15 cellular contexts compared by ENCODE assay signal in genomic region chr5:149651686-149652085, GRCh38.
DNase-seq lines count a peak whose midpoint lies in the region; ATAC-seq, FAIRE-seq and TF ChIP-seq lines count a peak whose summit lies in the region.
"Had no signal": no experiment of that assay in that cellular context is flagged by ENCODE, and none has a peak within 500 bp of the region (broad histone marks: within the 10 kb centered on the region; RNA-seq: fewer than 3 reads in every experiment).

No MANE protein-coding gene starts in this region.

- intact Hi-C loops in A673 (cut with micrococcal nuclease; ENCODE audit: unreplicated experiment): no loop called here
- intact Hi-C loops in K562 (cut with micrococcal nuclease): no loop called here

- TF ChIP-seq POLR2A in K562 (conservative IDR thresholded peaks at IDR 0.05): no peak
- TF ChIP-seq POLR2A in H54 (IDR thresholded peaks at IDR 0.05; ENCODE audit: low read depth, low read length): no peak

- H3K27me3 ChIP-seq in A673 (replicated peaks; ENCODE audit: insufficient read depth, low read depth, low read length, poor library complexity): no peaks in the 10 kb centered on the region
- H3K27me3 ChIP-seq in K562 (ENCODE audit: control insufficient read depth in 2 of 2, insufficient read depth in 2 of 2, low read length in 2 of 2): no peaks in the 10 kb centered on the region; a peak in 1 of 5 replicates
- H3K27me3 ChIP-seq: gastroesophageal sphincter had no signal

- FAIRE-seq in K562 (lab: Jason Lieb, UNC): no peak
- FAIRE-seq in H54 (lab: Jason Lieb, UNC): no peak
- FAIRE-seq: GM12891 had no signal

- no peak overlapping the region for H3K27ac ChIP-seq in A673 (ENCODE audit: low read depth, low read length, poor library complexity, severe bottlenecking)
- no peak overlapping the region for H3K27ac ChIP-seq in K562 (ENCODE audit: extremely low read depth, low read depth, low read length)
- H3K27ac ChIP-seq: C4-2B, gastroesophageal sphincter, KMS-11 had no signal

- ATAC-seq in K562: peak; percentile 15; the same call in 1 of the 3 replicates
- ATAC-seq in activated CD4-positive, CD25-positive, alpha-beta regulatory T cell treated with anti-CD3 and anti-CD28 coated beads, Interleukin-2, amount 50 U/mL, for 24 hours: no peak
- ATAC-seq in HG03135 (IDR thresholded peaks at IDR 0.05; ENCODE audit: unreplicated experiment): no peak
- ATAC-seq: gastroesophageal sphincter had no signal

- H3K4me3 ChIP-seq in A673 (ENCODE audit: low read depth, low read length, poor library complexity, severe bottlenecking): no peak overlapping the region
- H3K4me3 ChIP-seq in K562: no peak overlapping the region
- H3K4me3 ChIP-seq: gastroesophageal sphincter, lung had no signal

- H3K36me3 ChIP-seq in A673 (ENCODE audit: insufficient read depth, low read length, poor library complexity, severe bottlenecking) (no peaks in the 10 kb centered on the region), K562 (ENCODE audit: control insufficient read depth, insufficient read depth, low read length) (no peaks in the 10 kb centered on the region)
- H3K36me3 ChIP-seq: gastroesophageal sphincter had no signal

- POLR2A ChIA-PET in A673 (lab: Charles Lee; ENCODE audit: low non-redundant PET): no interaction called here
- POLR2A ChIA-PET in K562 (lab: Yijun Ruan, JAX): interaction anchor here (0.6 to 0.8 kb wide), 3 partner anchors 8 to 339 kb away, joined by 3 to 4 read pairs (median 4); no protein-coding TSS in a partner anchor

- CTCF ChIA-PET in A673 (lab: Charles Lee): no interaction called here
- CTCF ChIA-PET in K562 (lab: Yijun Ruan, JAX; ENCODE audit: low intra/inter-chr PET ratio): no interaction called here

- H3K4me1 ChIP-seq in A673 (ENCODE audit: insufficient read depth, low read length, poor library complexity, severe bottlenecking): peaks cover 2% of the 10 kb centered on the region
- H3K4me1 ChIP-seq in K562 (replicated peaks in 1 of 2; ENCODE audit: control insufficient read depth in 2 of 2, insufficient read depth in 2 of 2, low read length in 2 of 2): peaks cover 3 to 10% of the 10 kb centered on the region in 2 experiments; a peak in 3 of 5 replicates
- H3K4me1 ChIP-seq: gastroesophageal sphincter had no signal

- DNase-seq in DMS53 (lab: John Stamatoyannopoulos, UW) (peak; percentile 29), DMS53 treated with DMSO at 0.1 percent for 48 hours (lab: John Stamatoyannopoulos, UW; ENCODE audit: unreplicated experiment) (no peak), A673 (ENCODE audit: low spot score) (peak; percentile 41), NOMO-1 treated with DMSO at 0.1 percent for 48 hours (lab: John Stamatoyannopoulos, UW; ENCODE audit: unreplicated experiment) (peak; percentile 65), K562 (ENCODE audit: extremely low read depth in 1 of 4, low spot score in 3 of 4) (no peak), H54 (ENCODE audit: insufficient read length, low spot score) (no peak)
- DNase-seq: 8988T, NCI-H187 had no signal

- BruUV-seq in A673 (replicated peaks; lab: Mats Ljungman, UMichigan) (no TSS peak), K562 (replicated peaks; lab: Mats Ljungman, UMichigan) (no TSS peak)

- no peak overlapping the region for H3K4me2 ChIP-seq in K562 (ENCODE audit: insufficient read depth, low read length)
- H3K4me2 ChIP-seq: KMS-11 had no signal

- H3K9ac ChIP-seq in K562 (ENCODE audit: insufficient read depth in 1 of 2, low read depth in 2 of 2, low read length in 2 of 2): no peak overlapping the region
- H3K9ac ChIP-seq: KMS-11 had no signal

- no peaks in the 10 kb centered on the region for H3K79me2 ChIP-seq in K562 (ENCODE audit: control insufficient read depth, insufficient read depth, low read length)

- no peaks in the 10 kb centered on the region for H4K20me1 ChIP-seq in K562 (replicated peaks; ENCODE audit: control insufficient read depth, insufficient read depth, low read length)

- H2AFZ ChIP-seq in K562 (ENCODE audit: low read depth, low read length): peak overlapping the region; percentile 5; the same call in 1 of the 2 replicates

- TF ChIP-seq CTCF in A673 (conservative IDR thresholded peaks at IDR 0.05; ENCODE audit: low read depth, low read length): no peak
- TF ChIP-seq CTCF in K562 (IDR thresholded peaks at IDR 0.05 in 2 of 3, conservative IDR thresholded peaks at IDR 0.05 in 1 of 3; ENCODE audit: insufficient read depth in 2 of 3, low read depth in 1 of 3, low read length in 3 of 3): no peak

- no peaks in the 10 kb centered on the region for H3K9me1 ChIP-seq in K562 (ENCODE audit: control insufficient read depth, insufficient read depth, low read length)

- TF ChIP-seq RAD21 in K562 (CRISPR knock-in tag; conservative IDR thresholded peaks at IDR 0.05 in 1 of 2, IDR thresholded peaks at IDR 0.05 in 1 of 2): no peak

- WGBS in K562 (ENCODE audit: insufficient coverage, low coverage, missing lambda C conversion rate): 21% methylated on average over 1 of the region's 1 CpG

- no peaks in the 10 kb centered on the region for H3K9me3 ChIP-seq in A673 (ENCODE audit: low read depth, low read length, poor library complexity, severe bottlenecking)
- H3K9me3 ChIP-seq in K562 (replicated peaks; ENCODE audit: control insufficient read depth, insufficient read depth, low read depth, low read length): no peaks in the 10 kb centered on the region

- in situ Hi-C loops in K562 (cut with MboI): no loop called here

- TF ChIP-seq EP300 in K562 (IDR thresholded peaks at IDR 0.05; ENCODE audit: low read length): no peak

TF ChIP-seq in K562, 482 proteins besides CTCF, POLR2A, EP300 and RAD21:
- TF ChIP-seq E2F3 (CRISPR knock-in tag; IDR thresholded peaks at IDR 0.05) (no peak), FOXK2 (conservative IDR thresholded peaks at IDR 0.05 in 1 of 2, IDR thresholded peaks at IDR 0.05 in 1 of 2; ENCODE audit: low read depth in 2 of 2) (no peak), RFX7 (CRISPR knock-in tag; IDR thresholded peaks at IDR 0.05) (no peak), NFXL1 (CRISPR knock-in tag; IDR thresholded peaks at IDR 0.05) (no peak), RBM17 (IDR thresholded peaks at IDR 0.05; ENCODE audit: borderline replicate concordance, low read depth, low read length) (no peak), MBD2 (IDR thresholded peaks at IDR 0.05; ENCODE audit: borderline replicate concordance, low read depth) (no peak), NR2C2 (CRISPR knock-in tag; IDR thresholded peaks at IDR 0.05) (no peak), NR2C2 (tag; IDR thresholded peaks at IDR 0.05) (no peak), BRCA1 (IDR thresholded peaks at IDR 0.05) (no peak), BRCA1 (CRISPR knock-in tag; IDR thresholded peaks at IDR 0.05) (no peak), GABPB1 (CRISPR knock-in tag; IDR thresholded peaks at IDR 0.05) (no peak)
TF ChIP-seq in K562: peak in this region for 0.

Comparison
In these comparisons a context has a peak if more than half of its experiments do, and no peak if none do; other contexts are left out.
1. DNase-seq: peak in DMS53 (single experiment), A673 (single experiment) and NOMO-1 treated with DMSO at 0.1 percent for 48 hours (single experiment); none in DMS53 treated with DMSO at 0.1 percent for 48 hours (single experiment), K562 (0 of 4) and H54 (single experiment).